Comparison of ENCODE assay signal across 25 cellular contexts in genomic region chr5:24823625-24824024, GRCh38.
A peak's percentile ranks its signal among the peaks of the same experiment; 100 is the strongest.
DNase-seq lines count a peak whose midpoint lies in the region; ATAC-seq and TF ChIP-seq lines count a peak whose summit lies in the region.
"Had no signal": no experiment of that assay in that cellular context is flagged by ENCODE, and none has a peak within 500 bp of the region (broad histone marks: within the 10 kb centered on the region; RNA-seq: fewer than 3 reads in every experiment).

No MANE protein-coding gene starts in this region.

- no peaks in the 10 kb centered on the region for H3K27me3 Mint-ChIP-seq in CD4-positive, alpha-beta T cell
- H3K27me3 Mint-ChIP-seq: activated naive CD8-positive, alpha-beta T cell treated with anti-CD3 and anti-CD28 coated beads, Interleukin-2, amount 10 ng/mL, durations not matched to agents 7 days and 5 days; activated T-helper 17 cell treated with anti-CD3 and anti-CD28 coated beads, Interleukin-2, amount 50 U/mL, for 72 hours; natural killer cell treated with Interleukin-12 subunit alpha and Interleukin-12 subunit beta and Interleukin-15 and Interleukin-18, amount 100 ng/mL, for 72 hours; progenitor cell of endocrine pancreas; stimulated activated naive CD8-positive, alpha-beta T cell treated with anti-CD3 and anti-CD28 coated beads, Interleukin-15, amount 100 ng/mL, for 72 hours had no signal

- H3K27me3 ChIP-seq in PC-9 (ENCODE audit: insufficient read depth, low read depth) = no peaks in the 10 kb centered on the region
- H3K27me3 ChIP-seq in CD4-positive, alpha-beta T cell (ENCODE audit: control insufficient read depth, insufficient read depth, low read length) = no peaks in the 10 kb centered on the region
- H3K27me3 ChIP-seq: body of pancreas, Peyer's patch, transverse colon had no signal

- no peaks in the 10 kb centered on the region for H3K4me1 ChIP-seq in PC-9 (replicated peaks; ENCODE audit: insufficient read depth)
- H3K4me1 ChIP-seq: body of pancreas, Peyer's patch, transverse colon had no signal

- no peaks in the 10 kb centered on the region for H3K79me2 ChIP-seq in PC-9 (ENCODE audit: low read depth)

- no peaks in the 10 kb centered on the region for H3K9me2 ChIP-seq in PC-9 (ENCODE audit: insufficient read depth)

- no peak overlapping the region for H3K4me3 Mint-ChIP-seq in CD4-positive, alpha-beta T cell
- H3K4me3 Mint-ChIP-seq: activated naive CD8-positive, alpha-beta T cell treated with anti-CD3 and anti-CD28 coated beads, Interleukin-2, amount 10 ng/mL, durations not matched to agents 7 days and 5 days; activated T-helper 17 cell treated with anti-CD3 and anti-CD28 coated beads, Interleukin-2, amount 50 U/mL, for 72 hours; natural killer cell treated with Interleukin-12 subunit alpha and Interleukin-12 subunit beta and Interleukin-15 and Interleukin-18, amount 100 ng/mL, for 72 hours; stimulated activated naive CD8-positive, alpha-beta T cell treated with anti-CD3 and anti-CD28 coated beads, Interleukin-15, amount 100 ng/mL, for 72 hours had no signal

- peaks cover 14% of the 10 kb centered on the region for H3K9me3 Mint-ChIP-seq in CD4-positive, alpha-beta T cell

- H3K9me3 ChIP-seq in PC-9 (ENCODE audit: insufficient read depth, low read depth) = no peaks in the 10 kb centered on the region
- H3K9me3 ChIP-seq in CD4-positive, alpha-beta T cell (ENCODE audit: control insufficient read depth, low read length) = peaks cover 6% of the 10 kb centered on the region
- H3K9me3 ChIP-seq: body of pancreas had no signal

- H3K4me3 ChIP-seq in PC-9 = no peak overlapping the region
- H3K4me3 ChIP-seq: body of pancreas, coronary artery, Peyer's patch, skin epidermis, transverse colon had no signal

- H3K4me1 Mint-ChIP-seq in CD4-positive, alpha-beta T cell (ENCODE audit: low read depth) = no peaks in the 10 kb centered on the region
- H3K4me1 Mint-ChIP-seq: activated naive CD8-positive, alpha-beta T cell treated with anti-CD3 and anti-CD28 coated beads, Interleukin-2, amount 10 ng/mL, durations not matched to agents 7 days and 5 days; activated T-helper 17 cell treated with anti-CD3 and anti-CD28 coated beads, Interleukin-2, amount 50 U/mL, for 72 hours; stimulated activated naive CD8-positive, alpha-beta T cell treated with anti-CD3 and anti-CD28 coated beads, Interleukin-15, amount 100 ng/mL, for 72 hours had no signal

- no peak for TF ChIP-seq CTCF in PC-9 (conservative IDR thresholded peaks at IDR 0.05)
- TF ChIP-seq CTCF in CD4-positive, alpha-beta T cell (IDR thresholded peaks at IDR 0.05) = no peak

- no peak overlapping the region for H3K27ac Mint-ChIP-seq in CD4-positive, alpha-beta T cell
- H3K27ac Mint-ChIP-seq: activated naive CD8-positive, alpha-beta T cell treated with anti-CD3 and anti-CD28 coated beads, Interleukin-2, amount 10 ng/mL, durations not matched to agents 7 days and 5 days; activated T-helper 17 cell treated with anti-CD3 and anti-CD28 coated beads, Interleukin-2, amount 50 U/mL, for 72 hours; natural killer cell treated with Interleukin-12 subunit alpha and Interleukin-12 subunit beta and Interleukin-15 and Interleukin-18, amount 100 ng/mL, for 72 hours; progenitor cell of endocrine pancreas; stimulated activated naive CD8-positive, alpha-beta T cell treated with anti-CD3 and anti-CD28 coated beads, Interleukin-15, amount 100 ng/mL, for 72 hours had no signal

- no peaks in the 10 kb centered on the region for H4K20me1 ChIP-seq in PC-9 (ENCODE audit: insufficient read depth)

- H3K36me3 Mint-ChIP-seq in CD4-positive, alpha-beta T cell (ENCODE audit: low read depth) = no peaks in the 10 kb centered on the region
- H3K36me3 Mint-ChIP-seq: activated naive CD8-positive, alpha-beta T cell treated with anti-CD3 and anti-CD28 coated beads, Interleukin-2, amount 10 ng/mL, durations not matched to agents 7 days and 5 days had no signal

- H3K36me3 ChIP-seq in PC-9 (ENCODE audit: low read depth) = no peaks in the 10 kb centered on the region
- H3K36me3 ChIP-seq: Peyer's patch, transverse colon had no signal

- H3K4me2 ChIP-seq in PC-9 = no peak overlapping the region

- H2AFZ ChIP-seq in PC-9 = no peak overlapping the region

- DNase-seq in Caki2 (ENCODE audit: low read depth) = peak; percentile 7
- peak; percentile 43 for DNase-seq in H4 (ENCODE audit: low spot score)
- DNase-seq in PC-9 = peak; percentile 70 to 95
- peak; percentile 25 for DNase-seq in iris pigment epithelial cell (ENCODE audit: low read depth)
- no peak for DNase-seq in posterior vena cava (ENCODE audit: low spot score)
- no peak for DNase-seq in CD4-positive, alpha-beta T cell
- DNase-seq: activated CD4-positive, alpha-beta T cell treated with anti-CD3 and anti-CD28 coated beads for 4 hours; activated naive CD8-positive, alpha-beta T cell treated with anti-CD3 and anti-CD28 coated beads, Interleukin-2, amount 10 ng/mL, durations not matched to agents 7 days and 5 days; body of pancreas; Calu3; GF-D8; NCI-H1092; NCI-H2171 treated with DMSO at 0.1 percent for 48 hours; stimulated activated naive CD8-positive, alpha-beta T cell treated with anti-CD3 and anti-CD28 coated beads, Interleukin-15, amount 100 ng/mL, for 72 hours; SW 1271; transverse colon had no signal

- H3K27ac ChIP-seq in PC-9 = no peak overlapping the region
- no peak overlapping the region for H3K27ac ChIP-seq in CD4-positive, alpha-beta T cell (ENCODE audit: low read depth, low read length)
- H3K27ac ChIP-seq: body of pancreas, coronary artery, Peyer's patch, skin epidermis, transverse colon had no signal

- intact Hi-C loops in PC-9 (cut with micrococcal nuclease; ENCODE audit: unreplicated experiment) (loop anchor here (1.0 to 2.0 kb wide), 2 partner anchors 19 to 35 kb away; no protein-coding TSS in a partner anchor), posterior vena cava (cut with DNase I) (no loop called here)
- intact Hi-C loops in CD4-positive, alpha-beta T cell (cut with DNase I, micrococcal nuclease) = no loop called here

- CTCF ChIA-PET in PC-9 (lab: Charles Lee) = interaction anchor here (1.2 kb wide), 1 partner anchor 76 kb away, joined by 3 read pairs; no protein-coding TSS in a partner anchor
- CTCF ChIA-PET in CD4-positive, alpha-beta T cell (lab: Charles Lee) = no interaction called here

- BruUV-seq in PC-9 (replicated peaks; lab: Mats Ljungman, UMichigan) = no TSS peak

- ATAC-seq in HG03342 (IDR thresholded peaks at IDR 0.05; ENCODE audit: unreplicated experiment) (no peak), GM21360 (IDR thresholded peaks at IDR 0.05; ENCODE audit: unreplicated experiment) (no peak)
- ATAC-seq in CD4-positive, alpha-beta T cell (ENCODE audit: poor library complexity) = no peak
- ATAC-seq: activated T-helper 17 cell treated with anti-CD3 and anti-CD28 coated beads, Interleukin-2, amount 50 U/mL, for 72 hours; body of pancreas; HCT116; natural killer cell treated with Interleukin-12 subunit alpha and Interleukin-12 subunit beta and Interleukin-15 and Interleukin-18, amount 100 ng/mL, for 72 hours; stimulated activated naive CD8-positive, alpha-beta T cell treated with anti-CD3 and anti-CD28 coated beads, Interleukin-15, amount 100 ng/mL, for 72 hours had no signal

- POLR2A ChIA-PET in PC-9 (lab: Charles Lee; ENCODE audit: unreplicated experiment) = interaction anchor here (0.6 to 0.9 kb wide), 3 partner anchors 8 to 91 kb away, joined by 4 to 7 read pairs (median 4); no protein-coding TSS in a partner anchor
- POLR2A ChIA-PET in CD4-positive, alpha-beta T cell (lab: Charles Lee) = no interaction called here

- no peaks in the 10 kb centered on the region for H3F3A ChIP-seq in PC-9 (ENCODE audit: insufficient read depth, low read depth)

- in situ Hi-C loops in Caki2 (cut with HindIII; ENCODE audit: low pct_unique_long_range_greater_than_20kb, low sequenced_read_pairs) = no loop called here

Comparison
In these comparisons a context has a peak if more than half of its experiments do, and no peak if none do; other contexts are left out.
1. DNase-seq: peak in Caki2 (single experiment), H4 (single experiment), PC-9 (2 of 2) and iris pigment epithelial cell (single experiment); none in posterior vena cava (single experiment) and CD4-positive, alpha-beta T cell (0 of 10).